ENCODE assay signal across 21 cellular contexts in the genomic region with DNA sequence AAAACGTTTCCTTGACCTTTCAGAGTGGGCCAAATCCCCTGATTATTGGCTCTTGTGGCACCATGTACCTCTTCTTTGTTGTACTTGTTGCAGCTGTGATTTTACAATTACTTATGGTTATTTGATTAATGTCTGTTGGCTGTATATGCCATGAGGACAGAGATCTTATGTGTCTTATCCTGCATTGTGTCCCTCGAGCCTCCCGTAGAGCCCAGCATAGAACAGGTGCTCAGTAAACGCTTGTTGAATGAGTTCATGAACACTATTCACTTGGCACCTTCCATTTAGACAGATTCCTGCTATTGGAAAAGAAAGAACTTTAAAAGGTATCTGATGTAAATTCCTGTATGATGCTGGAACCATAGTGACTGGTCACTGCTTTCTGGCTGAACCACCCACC.
"Had no signal": no experiment of that assay in that cellular context is flagged by ENCODE, and none has a peak within 500 bp of the region (broad histone marks: within the 10 kb centered on the region; RNA-seq: fewer than 3 reads in every experiment).

No MANE protein-coding gene starts in this region.

- H3K27me3 ChIP-seq: heart right ventricle, left lung, thyroid gland, uterus had no signal

- H3K36me3 ChIP-seq: uterus had no signal

- H3K9me3 ChIP-seq: heart right ventricle, left lung, thyroid gland, uterus had no signal

- DNase-seq: activated CD8-positive, alpha-beta memory T cell treated with anti-CD3 and anti-CD28 coated beads, Interleukin-2, amount 50 U/mL, for 48 hours; activated naive CD4-positive, alpha-beta T cell treated with anti-CD3 and anti-CD28 coated beads for 36 hours; activated naive CD8-positive, alpha-beta T cell treated with anti-CD3 and anti-CD28 coated beads, Interleukin-2, amount 10 ng/mL, durations not matched to agents 7 days and 5 days; activated T-cell treated with anti-CD3 and anti-CD28 coated beads, Interleukin-2, amount 50 U/mL, for 4 hours; amniotic stem cell; cerebellar nuclear complex; cortex of kidney; heart right ventricle; left lung; occipital lobe; posterior cingulate gyrus; retina; stimulated activated CD4-positive, alpha-beta T cell treated with anti-CD3 and anti-CD28 coated beads, Interleukin-12 subunit alpha, Interleukin-12 subunit beta, amount 100 ng/mL, for 4 hours; stimulated activated CD4-positive, alpha-beta T cell treated with anti-CD3 and anti-CD28 coated beads, Interleukin-4, amount 100 ng/mL, for 4 hours; stimulated activated naive CD8-positive, alpha-beta T cell treated with anti-CD3 and anti-CD28 coated beads, Interleukin-15, Interleukin-2, amounts not matched to agents 100 U/mL and 50 U/mL, for 24 hours; substantia nigra; T1000; thyroid gland; uterus had no signal

- H3K4me3 ChIP-seq: heart right ventricle, left lung, thyroid gland, uterus had no signal

- H3K27ac ChIP-seq: epithelial cell of prostate, thyroid gland, uterus had no signal

- H3K4me1 ChIP-seq: thyroid gland, uterus had no signal

- ATAC-seq: activated T-cell treated with anti-CD3 and anti-CD28 coated beads, Interleukin-2, amount 50 U/mL, for 4 hours; heart right ventricle; left lung; stimulated activated naive CD8-positive, alpha-beta T cell treated with anti-CD3 and anti-CD28 coated beads, Interleukin-15, Interleukin-2, amounts not matched to agents 100 U/mL and 50 U/mL, for 24 hours; WTC11 had no signal
